ENCODE assay signal across 10 cellular contexts in genomic region chr6:102619585-102619984, GRCh38.
DNase-seq lines count a peak whose midpoint lies in the region; ATAC-seq and TF ChIP-seq lines count a peak whose summit lies in the region.
"Had no signal": no experiment of that assay in that cellular context is flagged by ENCODE, and none has a peak within 500 bp of the region (broad histone marks: within the 10 kb centered on the region; RNA-seq: fewer than 3 reads in every experiment).

No MANE protein-coding gene starts in this region.

- WGBS in GM23248 (ENCODE audit: low coverage in 1 of 2, low lambda C conversion rate in 2 of 2, missing lambda C conversion rate in 2 of 2), 2 experiments, result 0 to 3% methylated on average over 2 of the region's 2 CpGs

- H3K4me1 ChIP-seq in GM23248 (ENCODE audit: insufficient read depth) (no peaks in the 10 kb centered on the region), OCI-LY1 (ENCODE audit: insufficient read depth, low read length, severe bottlenecking) (no peaks in the 10 kb centered on the region), foreskin keratinocyte (no peaks in the 10 kb centered on the region)
- H3K4me1 ChIP-seq: uterus had no signal

- in situ Hi-C loops in GM23248 (cut with MboI), result no loop called here

- CTCF ChIA-PET in GM10248 (lab: Yijun Ruan, JAX), result interaction anchor here (1.3 to 1.5 kb wide), 4 partner anchors 10 to 26 kb away, joined by 3 to 5 read pairs (median 4); no protein-coding TSS in a partner anchor

- no peak overlapping the region for H3K4me3 ChIP-seq in GM23248
- H3K4me3 ChIP-seq in OCI-LY1 (ENCODE audit: low read depth, low read length, poor library complexity, severe bottlenecking), result no peak overlapping the region
- H3K4me3 ChIP-seq: uterus had no signal

- H3K4me2 ChIP-seq in GM23248 (ENCODE audit: unreplicated experiment) (no peak overlapping the region), OCI-LY1 (ENCODE audit: low read length) (no peak overlapping the region)

- peak; percentile 11 for DNase-seq in AG20443 (ENCODE audit: low spot score)
- DNase-seq in GM23248, result peak; percentile 33
- no peak for DNase-seq in foreskin keratinocyte
- DNase-seq in stimulated activated CD4-positive, alpha-beta T cell treated with anti-CD3 and anti-CD28 coated beads, Interleukin-2, amount 100 ng/mL, for 48 hours, result no peak
- DNase-seq in GM10248 (ENCODE audit: extremely low spot score), result no peak
- DNase-seq: NCI-H345, uterus had no signal

- H4K20me1 ChIP-seq in GM23248 (ENCODE audit: insufficient read depth), result no peaks in the 10 kb centered on the region
- no peaks in the 10 kb centered on the region for H4K20me1 ChIP-seq in OCI-LY1 (ENCODE audit: insufficient read depth, low read length)

- TF ChIP-seq CTCF in OCI-LY1 (IDR thresholded peaks at IDR 0.05; ENCODE audit: low read length), result peak; percentile 73
- TF ChIP-seq CTCF in foreskin keratinocyte (conservative IDR thresholded peaks at IDR 0.05), result peak; percentile 69
- TF ChIP-seq CTCF in GM10248 (IDR thresholded peaks at IDR 0.05; ENCODE audit: control extremely low read depth, extremely low read depth, low read depth, missing control alignments), result no peak

- POLR2A ChIA-PET in GM10248 (lab: Yijun Ruan, JAX), result no interaction called here

- H2AFZ ChIP-seq in GM23248 (no peak overlapping the region), OCI-LY1 (ENCODE audit: low read length) (no peak overlapping the region)

- no peaks in the 10 kb centered on the region for H3K27me3 ChIP-seq in GM23248 (replicated peaks; ENCODE audit: insufficient read depth)
- no peaks in the 10 kb centered on the region for H3K27me3 ChIP-seq in OCI-LY1 (ENCODE audit: insufficient read depth, low read length)
- H3K27me3 ChIP-seq in foreskin keratinocyte, result no peaks in the 10 kb centered on the region
- H3K27me3 ChIP-seq: uterus had no signal

- no peak overlapping the region for H3K27ac ChIP-seq in GM23248
- H3K27ac ChIP-seq in OCI-LY1 (ENCODE audit: low read depth, low read length, poor library complexity, severe bottlenecking), result no peak overlapping the region
- no peak overlapping the region for H3K27ac ChIP-seq in foreskin keratinocyte
- H3K27ac ChIP-seq: uterus had no signal

- H3K36me3 ChIP-seq in GM23248 (ENCODE audit: low read depth) (no peaks in the 10 kb centered on the region), OCI-LY1 (ENCODE audit: insufficient read depth, low read length) (no peaks in the 10 kb centered on the region)
- H3K36me3 ChIP-seq: uterus had no signal

- no peaks in the 10 kb centered on the region for H3F3A ChIP-seq in GM23248 (ENCODE audit: insufficient read depth)
- H3F3A ChIP-seq in OCI-LY1 (ENCODE audit: insufficient read depth, low read length), result no peaks in the 10 kb centered on the region

- peak; percentile 31 for ATAC-seq in foreskin keratinocyte
- ATAC-seq in HG03280 (IDR thresholded peaks at IDR 0.05; ENCODE audit: unreplicated experiment), result no peak
- no peak for ATAC-seq in HG03095 (IDR thresholded peaks at IDR 0.05; ENCODE audit: unreplicated experiment)

- H3K9ac ChIP-seq in GM23248, result no peak overlapping the region
- no peak overlapping the region for H3K9ac ChIP-seq in OCI-LY1 (ENCODE audit: low read length)

- no peaks in the 10 kb centered on the region for H3K9me3 ChIP-seq in GM23248 (ENCODE audit: low read depth)
- peaks cover 2% of the 10 kb centered on the region; the same call in 1 of the 2 replicates for H3K9me3 ChIP-seq in OCI-LY1 (ENCODE audit: low read length)
- H3K9me3 ChIP-seq: uterus had no signal

- H3K79me2 ChIP-seq in GM23248 (ENCODE audit: insufficient read depth) (no peaks in the 10 kb centered on the region), OCI-LY1 (ENCODE audit: insufficient read depth, low read length) (no peaks in the 10 kb centered on the region)

- H3K9me2 ChIP-seq in GM23248 (ENCODE audit: insufficient read depth), result no peaks in the 10 kb centered on the region
- H3K9me2 ChIP-seq in OCI-LY1 (ENCODE audit: low read depth, low read length), result no peaks in the 10 kb centered on the region

Comparison
In these comparisons a context has a peak if more than half of its experiments do, and no peak if none do; other contexts are left out.
1. DNase-seq: peak in AG20443 (single experiment) and GM23248 (single experiment); none in foreskin keratinocyte (0 of 2), stimulated activated CD4-positive, alpha-beta T cell treated with anti-CD3 and anti-CD28 coated beads, Interleukin-2, amount 100 ng/mL, for 48 hours (0 of 2) and GM10248 (single experiment).